In the genomic region with DNA sequence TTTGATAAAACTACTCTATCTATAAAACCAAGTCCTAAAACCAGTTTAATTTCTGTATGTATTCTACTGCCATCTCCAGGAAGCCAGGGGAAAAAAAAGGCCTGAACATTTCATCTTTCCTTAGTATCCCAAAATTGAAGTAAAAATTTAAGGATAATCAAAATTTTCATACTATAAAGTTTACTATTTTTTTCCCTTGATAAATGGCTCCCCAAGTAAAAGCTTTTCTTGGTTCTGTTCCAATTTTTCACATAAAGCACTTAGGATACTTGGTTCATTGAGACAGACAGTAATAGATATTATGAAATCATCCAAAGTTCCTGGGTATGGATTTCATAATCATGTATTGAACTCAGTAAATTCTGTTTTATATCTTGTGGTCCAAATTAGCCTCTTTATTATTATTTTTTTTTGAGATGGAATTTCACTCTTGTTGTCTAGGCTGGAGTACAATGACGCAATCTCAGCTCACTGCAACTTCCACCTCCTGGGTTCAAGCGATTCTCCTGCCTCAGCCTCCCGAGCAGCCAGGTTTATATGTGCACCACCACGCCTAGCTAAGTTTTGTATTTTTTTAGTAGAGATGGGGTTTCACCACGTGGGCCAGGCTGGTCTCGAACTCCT, we compare ENCODE assay signal across 10 cellular contexts. TPM values are rescaled to one million over a fixed set of nuclear protein-coding genes. Genes with fewer than 3 reads are reported as not detected.
DNase-seq lines count a peak whose midpoint lies in the region; ATAC-seq and TF ChIP-seq lines count a peak whose summit lies in the region.
"Had no signal": no experiment of that assay in that cellular context is flagged by ENCODE, and none has a peak within 500 bp of the region (broad histone marks: within the 10 kb centered on the region; RNA-seq: fewer than 3 reads in every experiment).

No MANE protein-coding gene starts in this region.

- H3K36me3 ChIP-seq in mammary epithelial cell (ENCODE audit: insufficient read depth, low read length), result peaks cover 4% of the 10 kb centered on the region
- no peaks in the 10 kb centered on the region for H3K36me3 ChIP-seq in mesendoderm (ENCODE audit: control insufficient read depth, insufficient read depth, low read length)

- no peak overlapping the region for H3K27ac ChIP-seq in mammary epithelial cell (ENCODE audit: insufficient read depth, low read depth, low read length)
- no peak overlapping the region for H3K27ac ChIP-seq in mesendoderm (ENCODE audit: low read depth, low read length)

- no peaks in the 10 kb centered on the region for H3K9me3 ChIP-seq in mammary epithelial cell (replicated peaks; ENCODE audit: insufficient read depth, low read length)

- H3K23ac ChIP-seq in mesendoderm (ENCODE audit: low read length), result no peak overlapping the region

- H3K9ac ChIP-seq in mammary epithelial cell (ENCODE audit: insufficient read depth, low read length), result no peak overlapping the region
- H3K9ac ChIP-seq in mesendoderm (ENCODE audit: low read length), result no peak overlapping the region

- H3K27ac Mint-ChIP-seq in activated CD4-positive, alpha-beta T cell treated with anti-CD3 and anti-CD28 coated beads, Interleukin-2, amount 10 ng/mL, durations not matched to agents 7 days and 5 days, result no peak overlapping the region
- H3K27ac Mint-ChIP-seq: activated naive CD8-positive, alpha-beta T cell had no signal

- POLR2A ChIA-PET in activated CD4-positive, alpha-beta T cell treated with anti-CD3 and anti-CD28 coated beads, Interleukin-2, amount 10 ng/mL, durations not matched to agents 7 days and 5 days (lab: Charles Lee), result no interaction called here

- CTCF ChIA-PET in mammary epithelial cell (lab: Charles Lee; ENCODE audit: low non-redundant PET), result interaction anchor here (0.7 kb wide), 3 partner anchors 37 to 753 kb away, joined by 3 to 7 read pairs (median 4); no protein-coding TSS in a partner anchor
- CTCF ChIA-PET in activated CD4-positive, alpha-beta T cell treated with anti-CD3 and anti-CD28 coated beads, Interleukin-2, amount 10 ng/mL, durations not matched to agents 7 days and 5 days (lab: Charles Lee), result interaction anchor here (0.6 kb wide), 1 partner anchor 548 kb away, joined by 7 read pairs; no protein-coding TSS in a partner anchor

- no peaks in the 10 kb centered on the region for H3K27me3 Mint-ChIP-seq in activated CD4-positive, alpha-beta T cell treated with anti-CD3 and anti-CD28 coated beads, Interleukin-2, amount 10 ng/mL, durations not matched to agents 7 days and 5 days
- H3K27me3 Mint-ChIP-seq: activated naive CD8-positive, alpha-beta T cell had no signal

- H3K79me2 ChIP-seq in mammary epithelial cell (ENCODE audit: insufficient read depth, low read length) (peaks cover 24% of the 10 kb centered on the region), mesendoderm (ENCODE audit: control insufficient read depth, insufficient read depth, low read length) (no peaks in the 10 kb centered on the region)

- in situ Hi-C loops in mammary epithelial cell (cut with MboI; ENCODE audit: low sequenced_read_pairs in 2 of 2), result no loop called here

- H4K5ac ChIP-seq in mesendoderm (ENCODE audit: low read length), result no peak overlapping the region

- DNase-seq in AG20443 (ENCODE audit: low spot score), result peak; percentile 58
- DNase-seq in Kasumi-1 (lab: John Stamatoyannopoulos, UW), result peak; percentile 13 to 28
- peak; percentile 26 for DNase-seq in mammary epithelial cell
- peak; percentile 5 for DNase-seq in mesendoderm
- DNase-seq in cerebellum (ENCODE audit: low spot score), result no peak
- DNase-seq in activated CD4-positive, alpha-beta T cell treated with anti-CD3 and anti-CD28 coated beads, Interleukin-2, amount 10 ng/mL, durations not matched to agents 7 days and 5 days, result no peak
- no peak for DNase-seq in amniotic stem cell (lab: John Stamatoyannopoulos, UW)
- DNase-seq: NCI-H187 had no signal

- H3K9me3 Mint-ChIP-seq in activated CD4-positive, alpha-beta T cell treated with anti-CD3 and anti-CD28 coated beads, Interleukin-2, amount 10 ng/mL, durations not matched to agents 7 days and 5 days, result no peaks in the 10 kb centered on the region

- no peak overlapping the region for H2AK5ac ChIP-seq in mesendoderm (ENCODE audit: low read length)

- no peak overlapping the region for H3K18ac ChIP-seq in mesendoderm (ENCODE audit: low read length)

- H4K20me1 ChIP-seq in mammary epithelial cell (ENCODE audit: insufficient read depth, low read length), result no peaks in the 10 kb centered on the region

- WGBS in mammary epithelial cell (ENCODE audit: low coverage, missing lambda C conversion rate), result 74% methylated on average over 6 of the region's 6 CpGs
- no CpG with 5 or more reads among the region's 6 CpGs for WGBS in mesendoderm (ENCODE audit: extremely low coverage, insufficient coverage, low lambda C conversion rate)

- no peaks in the 10 kb centered on the region for H3K27me3 ChIP-seq in mammary epithelial cell (ENCODE audit: insufficient read depth, low read length)
- H3K27me3 ChIP-seq in mesendoderm (ENCODE audit: insufficient read depth, low read length, poor library complexity), result no peaks in the 10 kb centered on the region

- dilution Hi-C loops in mammary epithelial cell (cut with HindIII; ENCODE audit: low sequenced_read_pairs), result no loop called here

- H3K56ac ChIP-seq in mesendoderm (ENCODE audit: low read length), result no peak overlapping the region

- ATAC-seq in HG03571 (IDR thresholded peaks at IDR 0.05; ENCODE audit: unreplicated experiment), result no peak

- H3K4me3 Mint-ChIP-seq in activated CD4-positive, alpha-beta T cell treated with anti-CD3 and anti-CD28 coated beads, Interleukin-2, amount 10 ng/mL, durations not matched to agents 7 days and 5 days, result no peak overlapping the region
- H3K4me3 Mint-ChIP-seq: activated naive CD8-positive, alpha-beta T cell had no signal

- no peak overlapping the region for H2AFZ ChIP-seq in mammary epithelial cell (ENCODE audit: low read depth, low read length)

- intact Hi-C loops in mammary epithelial cell (cut with micrococcal nuclease), result loop anchor here (1.0 to 10.0 kb wide), 6 partner anchors 47 to 690 kb away; partner anchors contain the start of gene ANXA2

- no peaks in the 10 kb centered on the region for H3K79me1 ChIP-seq in mesendoderm (ENCODE audit: low read length)

- H3K4ac ChIP-seq in mesendoderm (ENCODE audit: low read depth, low read length), result no peak overlapping the region

- peak; percentile 60 to 63 for TF ChIP-seq CTCF in mammary epithelial cell (conservative IDR thresholded peaks at IDR 0.05 in 1 of 2, IDR thresholded peaks at IDR 0.05 in 1 of 2; ENCODE audit: extremely low read depth in 1 of 2, insufficient read depth in 1 of 2, low read depth in 1 of 2, low read length in 2 of 2)

- no peak overlapping the region for H2BK15ac ChIP-seq in mesendoderm (replicated peaks; ENCODE audit: low read depth)

- H3K4me2 ChIP-seq in mammary epithelial cell (ENCODE audit: insufficient read depth, low read depth, low read length) (no peak overlapping the region), mesendoderm (ENCODE audit: low read length) (no peak overlapping the region)

- peaks cover 4% of the 10 kb centered on the region for H3K4me1 Mint-ChIP-seq in activated CD4-positive, alpha-beta T cell treated with anti-CD3 and anti-CD28 coated beads, Interleukin-2, amount 10 ng/mL, durations not matched to agents 7 days and 5 days

- H4K8ac ChIP-seq in mesendoderm (ENCODE audit: low read depth, low read length), result no peak overlapping the region

- H3K4me3 ChIP-seq in mammary epithelial cell (replicated peaks in 1 of 3; ENCODE audit: insufficient read depth in 1 of 3, low read depth in 2 of 3, low read length in 3 of 3) (no peak overlapping the region), mesendoderm (ENCODE audit: low read length) (no peak overlapping the region)

- H2BK5ac ChIP-seq in mesendoderm (ENCODE audit: low read length), result no peak overlapping the region

- H3K36me3 Mint-ChIP-seq in activated CD4-positive, alpha-beta T cell treated with anti-CD3 and anti-CD28 coated beads, Interleukin-2, amount 10 ng/mL, durations not matched to agents 7 days and 5 days (ENCODE audit: low read depth), result peaks cover 30% of the 10 kb centered on the region

- BruUV-seq in mammary epithelial cell (replicated peaks; lab: Mats Ljungman, UMichigan), result no TSS peak

- H2BK120ac ChIP-seq in mesendoderm (ENCODE audit: low read depth, low read length), result no peak overlapping the region

- peaks cover 9% of the 10 kb centered on the region for H3K4me1 ChIP-seq in mammary epithelial cell (ENCODE audit: insufficient read depth, low read length)
- H3K4me1 ChIP-seq in mesendoderm (ENCODE audit: control insufficient read depth, low read depth, low read length), result no peaks in the 10 kb centered on the region

RNA-seq across cellular contexts. Expression of gene ICE2, which starts 34.5 kb away (rescaled TPM):
- 10 to 100 TPM; 31.2 to 48.0 TPM for total RNA-seq in mammary epithelial cell
- 17.3 TPM for polyA plus RNA-seq in mammary epithelial cell
- 23.4 TPM for polyA minus RNA-seq in mammary epithelial cell
- 40.1 TPM for polyA plus RNA-seq in mesendoderm (2013, experiment 1 of 2)
- 41.5 TPM for polyA plus RNA-seq in mesendoderm (2013, experiment 2 of 2)
- total RNA-seq in cerebellum, result 83.6 TPM
- total RNA-seq in activated CD4-positive, alpha-beta T cell treated with anti-CD3 and anti-CD28 coated beads, Interleukin-2, amount 10 ng/mL, durations not matched to agents 7 days and 5 days, result 10 to 100 TPM; 70.0 to 77.7 TPM

RNA-seq across cellular contexts. Expression of gene ANXA2, which starts 46.6 kb away (rescaled TPM):
- total RNA-seq in mammary epithelial cell (1,000 to 10,000 TPM; 5,384 to 5,597 TPM), cerebellum (63.1 TPM)
- 10,424 TPM for polyA plus RNA-seq in mammary epithelial cell
- 5,891 TPM for polyA minus RNA-seq in mammary epithelial cell
- 433 TPM for polyA plus RNA-seq in mesendoderm (2013, experiment 1 of 2)
- polyA plus RNA-seq in mesendoderm (2013, experiment 2 of 2), result 451 TPM
- 100 to 1,000 TPM; 438 to 488 TPM for total RNA-seq in activated CD4-positive, alpha-beta T cell treated with anti-CD3 and anti-CD28 coated beads, Interleukin-2, amount 10 ng/mL, durations not matched to agents 7 days and 5 days

Comparison
In these comparisons a context has a peak if more than half of its experiments do, and no peak if none do; other contexts are left out.
1. DNase-seq: peak in AG20443 (single experiment), Kasumi-1 (2 of 2), mammary epithelial cell (single experiment) and mesendoderm (single experiment); none in cerebellum (single experiment), activated CD4-positive, alpha-beta T cell treated with anti-CD3 and anti-CD28 coated beads, Interleukin-2, amount 10 ng/mL, durations not matched to agents 7 days and 5 days (single experiment) and amniotic stem cell (single experiment).
2. RNA of gene ANXA2, which starts 46.6 kb away (total RNA-seq): 5,384 to 5,597 TPM in mammary epithelial cell; 438 to 488 TPM in activated CD4-positive, alpha-beta T cell treated with anti-CD3 and anti-CD28 coated beads, Interleukin-2, amount 10 ng/mL, durations not matched to agents 7 days and 5 days and 63.1 TPM in cerebellum (single experiment); every median in the first group is over 10 times any median in the second.